23 cellular contexts compared by ENCODE assay signal in the genomic region with DNA sequence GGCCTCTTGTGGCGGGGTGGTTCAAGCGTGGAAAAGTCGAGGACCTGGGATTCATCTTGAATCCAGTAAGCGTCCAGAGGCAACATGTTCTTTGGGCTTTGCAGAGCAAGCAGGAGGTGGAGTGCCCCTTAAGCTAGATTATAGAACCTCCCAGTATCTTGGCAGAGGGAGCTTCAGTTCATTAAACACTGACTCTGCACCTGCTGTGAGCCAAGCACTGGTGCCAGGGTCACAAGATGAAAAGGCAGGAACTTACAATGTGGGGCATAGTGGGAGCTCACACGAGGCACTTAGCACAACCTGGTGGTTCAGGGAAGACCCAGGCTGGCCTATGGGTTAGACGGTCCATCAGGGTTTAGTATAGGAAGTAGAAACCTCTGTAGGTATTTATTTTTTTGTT. TPM values are rescaled to one million over a fixed set of nuclear protein-coding genes. Genes with fewer than 3 reads are reported as not detected.
DNase-seq lines count a peak whose midpoint lies in the region; ATAC-seq lines count a peak whose summit lies in the region.
"Had no signal": no experiment of that assay in that cellular context is flagged by ENCODE, and none has a peak within 500 bp of the region (broad histone marks: within the 10 kb centered on the region; RNA-seq: fewer than 3 reads in every experiment).

No MANE protein-coding gene starts in this region.

- no peaks in the 10 kb centered on the region for H3K36me3 Mint-ChIP-seq in stimulated activated effector memory CD8-positive, alpha-beta T cell treated with anti-CD3 and anti-CD28 coated beads, Interleukin-12 subunit alpha, Interleukin-12 subunit beta, amount 100 ng/mL, for 72 hours
- H3K36me3 Mint-ChIP-seq: CD8-positive, alpha-beta T cell; IgD-negative memory B cell; T-cell had no signal

- H3K4me3 Mint-ChIP-seq in stimulated activated effector memory CD8-positive, alpha-beta T cell treated with anti-CD3 and anti-CD28 coated beads, Interleukin-12 subunit alpha, Interleukin-12 subunit beta, amount 100 ng/mL, for 72 hours: no peak overlapping the region
- H3K4me3 Mint-ChIP-seq: B cell; CD8-positive, alpha-beta T cell; GM23338; H9; IgD-negative memory B cell; T-cell had no signal

- no peak overlapping the region for H3K27ac Mint-ChIP-seq in stimulated activated effector memory CD8-positive, alpha-beta T cell treated with anti-CD3 and anti-CD28 coated beads, Interleukin-12 subunit alpha, Interleukin-12 subunit beta, amount 100 ng/mL, for 72 hours
- H3K27ac Mint-ChIP-seq: B cell; CD8-positive, alpha-beta T cell; GM23338; IgD-negative memory B cell; T-cell had no signal

- peak; percentile 8 for DNase-seq in DMS 273 (lab: John Stamatoyannopoulos, UW; ENCODE audit: unreplicated experiment)
- no peak for DNase-seq in DMS 273 treated with DMSO at 0.1 percent for 48 hours (lab: John Stamatoyannopoulos, UW)
- peak; percentile 53 to 71 for DNase-seq in NCI-H524 (lab: John Stamatoyannopoulos, UW)
- DNase-seq in cerebellum (ENCODE audit: low spot score): peak; percentile 9
- no peak for DNase-seq in stimulated activated effector memory CD8-positive, alpha-beta T cell treated with anti-CD3 and anti-CD28 coated beads, Interleukin-12 subunit alpha, Interleukin-12 subunit beta, amount 100 ng/mL, for 72 hours (ENCODE audit: low spot score in 2 of 2)
- DNase-seq in OCI-M2 (lab: John Stamatoyannopoulos, UW; ENCODE audit: unreplicated experiment): no peak
- DNase-seq: CD8-positive, alpha-beta T cell; DMS153; H9; Karpas-422; NCI-H1105; NCI-H1436 treated with DMSO at 0.1 percent for 48 hours; NCI-H187 treated with DMSO at 0.1 percent for 48 hours; NCI-H748 treated with DMSO at 0.1 percent for 48 hours; NK-92 treated with Interleukin-12 subunit alpha and Interleukin-12 subunit beta, amount 100 ng/mL, for 24 hours; PC-9; T-cell had no signal

- no peaks in the 10 kb centered on the region for H3K4me1 Mint-ChIP-seq in stimulated activated effector memory CD8-positive, alpha-beta T cell treated with anti-CD3 and anti-CD28 coated beads, Interleukin-12 subunit alpha, Interleukin-12 subunit beta, amount 100 ng/mL, for 72 hours
- H3K4me1 Mint-ChIP-seq: B cell, IgD-negative memory B cell had no signal

- peak; percentile 16 for ATAC-seq in stimulated activated effector memory CD8-positive, alpha-beta T cell treated with anti-CD3 and anti-CD28 coated beads, Interleukin-12 subunit alpha, Interleukin-12 subunit beta, amount 100 ng/mL, for 72 hours
- no peak for ATAC-seq in GM18873 (IDR thresholded peaks at IDR 0.05; ENCODE audit: low FRiP score, unreplicated experiment)
- ATAC-seq in HG03342 (IDR thresholded peaks at IDR 0.05; ENCODE audit: unreplicated experiment): no peak
- ATAC-seq: CD8-positive, alpha-beta T cell; GM23338; Right ventricle myocardium inferior; T-cell had no signal

- H3K9me3 Mint-ChIP-seq in stimulated activated effector memory CD8-positive, alpha-beta T cell treated with anti-CD3 and anti-CD28 coated beads, Interleukin-12 subunit alpha, Interleukin-12 subunit beta, amount 100 ng/mL, for 72 hours: no peaks in the 10 kb centered on the region
- H3K9me3 Mint-ChIP-seq: CD8-positive, alpha-beta T cell; GM23338; IgD-negative memory B cell; T-cell had no signal

RNA-seq across cellular contexts. Expression of a gene that starts 7.4 kb away (rescaled TPM):
- total RNA-seq in cerebellum: 0.64 TPM

Comparison
In these comparisons a context has a peak if more than half of its experiments do, and no peak if none do; other contexts are left out.
1. DNase-seq: peak in DMS 273 (single experiment), NCI-H524 (2 of 2) and cerebellum (single experiment); none in DMS 273 treated with DMSO at 0.1 percent for 48 hours (single experiment), stimulated activated effector memory CD8-positive, alpha-beta T cell treated with anti-CD3 and anti-CD28 coated beads, Interleukin-12 subunit alpha, Interleukin-12 subunit beta, amount 100 ng/mL, for 72 hours (0 of 2) and OCI-M2 (single experiment).